23 cellular contexts compared by ENCODE assay signal in the genomic region with DNA sequence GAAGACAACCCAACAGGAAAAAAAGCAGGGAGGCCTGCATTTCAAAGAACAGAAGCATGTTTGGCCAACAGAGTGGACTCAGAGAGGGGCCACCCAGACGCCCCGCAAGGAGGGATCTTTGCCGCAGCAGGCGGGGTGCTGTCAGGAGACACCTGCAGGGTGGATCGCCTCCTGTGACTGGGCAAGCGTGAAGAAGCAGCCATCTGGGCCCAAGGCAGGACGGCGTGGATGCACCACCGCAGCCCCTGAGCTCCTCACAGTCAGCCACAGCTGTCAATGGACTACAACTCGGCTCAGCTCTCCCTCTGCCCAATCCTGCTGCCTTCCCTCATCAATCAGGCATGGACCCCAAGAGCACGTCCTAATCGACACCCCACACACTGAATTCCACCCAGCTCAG.
"Had no signal": no experiment of that assay in that cellular context is flagged by ENCODE, and none has a peak within 500 bp of the region (broad histone marks: within the 10 kb centered on the region; RNA-seq: fewer than 3 reads in every experiment).

No MANE protein-coding gene starts in this region.

- H3K9ac ChIP-seq: KMS-11 had no signal

- DNase-seq: activated CD4-positive, alpha-beta T cell treated with anti-CD3 and anti-CD28 coated beads for 48 hours; activated CD4-positive, alpha-beta T cell treated with anti-CD3 and anti-CD28 coated beads, Interleukin-2, amount 50 U/mL, for 4 hours; activated CD4-positive, CD25-positive, alpha-beta regulatory T cell treated with anti-CD3 and anti-CD28 coated beads, Interleukin-2, amount 50 U/mL, for 72 hours; activated CD8-positive, alpha-beta memory T cell treated with anti-CD3 and anti-CD28 coated beads, Interleukin-2, amount 50 U/mL, for 48 hours; activated CD8-positive, alpha-beta T cell treated with anti-CD3 and anti-CD28 coated beads, Interleukin-2, amount 10 ng/mL, durations not matched to agents 7 days and 5 days; activated naive CD4-positive, alpha-beta T cell treated with anti-CD3 and anti-CD28 coated beads, Interleukin-2, amount 50 U/mL, for 16 hours; activated naive CD8-positive, alpha-beta T cell treated with anti-CD3 and anti-CD28 coated beads, Interleukin-2, amount 10 ng/mL, durations not matched to agents 7 days and 5 days; activated T-cell treated with anti-CD3 and anti-CD28 coated beads, Interleukin-2, amount 50 U/mL, for 1 hour; adrenal gland; anterior cingulate cortex; NCI-H1092; NCI-H1417; NCI-H1694 treated with DMSO at 0.1 percent for 48 hours; NCI-H2029 treated with DMSO at 0.1 percent for 48 hours; NCI-H446; NCI-H69; OCI-M1; SHP77 had no signal

- H3K4me2 ChIP-seq: KMS-11 had no signal

- H3K4me3 ChIP-seq: adrenal gland, breast epithelium had no signal

- H3K27ac ChIP-seq: adrenal gland, breast epithelium, KMS-11, RWPE1 had no signal

- H3K9me3 ChIP-seq: adrenal gland had no signal

- H3K4me1 ChIP-seq: adrenal gland, breast epithelium had no signal

- ATAC-seq: activated CD8-positive, alpha-beta T cell treated with anti-CD3 and anti-CD28 coated beads, Interleukin-2, amount 10 ng/mL, durations not matched to agents 7 days and 5 days; Panc1; WTC11 had no signal

- H3K36me3 ChIP-seq: adrenal gland, breast epithelium had no signal
